In the genomic region with DNA sequence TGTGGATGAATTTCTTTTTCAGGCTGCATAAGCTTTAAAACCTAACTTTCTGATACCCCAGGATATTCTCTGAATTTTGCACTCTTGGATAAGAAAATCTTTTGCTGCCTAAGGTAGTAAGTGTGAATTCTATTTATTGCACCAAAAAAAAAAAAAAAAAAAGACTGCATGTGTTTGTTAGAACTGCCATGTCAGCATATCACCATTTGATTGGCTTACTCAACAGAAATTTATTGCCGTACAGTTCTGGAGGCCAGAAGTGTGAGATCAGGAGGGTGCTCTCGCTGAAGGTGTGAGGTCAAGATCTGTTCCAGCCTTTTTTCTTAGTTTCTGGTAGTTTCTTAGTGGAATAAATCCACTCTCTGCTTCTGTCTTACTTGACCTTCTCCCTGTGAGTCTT, we compare ENCODE assay signal across 30 cellular contexts.
"Had no signal": no experiment of that assay in that cellular context is flagged by ENCODE, and none has a peak within 500 bp of the region (broad histone marks: within the 10 kb centered on the region; RNA-seq: fewer than 3 reads in every experiment).

No MANE protein-coding gene starts in this region.

- H3K4me3 ChIP-seq: ascending aorta, cardiac muscle cell had no signal

- H3K9me3 ChIP-seq: ascending aorta had no signal

- H3K36me3 ChIP-seq: ascending aorta, cardiac muscle cell had no signal

- H3K27me3 ChIP-seq: ascending aorta, cardiac muscle cell had no signal

- H3K27ac ChIP-seq: ascending aorta, VCaP had no signal

- ATAC-seq: activated CD8-positive, alpha-beta T cell treated with anti-CD3 and anti-CD28 coated beads for 36 hours; activated naive CD8-positive, alpha-beta T cell treated with anti-CD3 and anti-CD28 coated beads, Interleukin-2, amount 50 U/mL, for 24 hours; activated T-cell treated with anti-CD3 and anti-CD28 coated beads, Interleukin-2, amount 50 U/mL, for 4 hours had no signal

- H3K4me1 ChIP-seq: ascending aorta had no signal

- DNase-seq: activated B cell treated with CpG ODN at 0.5 μM for 24 hours; activated CD4-positive, alpha-beta memory T cell treated with anti-CD3 and anti-CD28 coated beads for 36 hours; activated CD4-positive, alpha-beta T cell treated with anti-CD3 and anti-CD28 coated beads for 4 hours; activated CD4-positive, alpha-beta T cell treated with anti-CD3 and anti-CD28 coated beads, Interleukin-2, amount 10 ng/mL, durations not matched to agents 24 days and 14 days; activated CD4-positive, alpha-beta T cell treated with anti-CD3 and anti-CD28 coated beads, Interleukin-2, amount 50 U/mL, for 1 hour; activated CD4-positive, alpha-beta T cell treated with anti-CD3 and anti-CD28 coated beads, Interleukin-2, amount 50 U/mL, for 4 hours; activated CD4-positive, CD25-positive, alpha-beta regulatory T cell treated with anti-CD3 and anti-CD28 coated beads, Interleukin-2, amount 50 U/mL, for 72 hours; activated CD8-positive, alpha-beta memory T cell treated with anti-CD3 and anti-CD28 coated beads, Interleukin-2, amount 50 U/mL, for 4 hours; activated CD8-positive, alpha-beta T cell treated with anti-CD3 and anti-CD28 coated beads for 36 hours; activated effector memory CD4-positive, alpha-beta T cell treated with Interleukin-2 at 50 U/mL for 16 hours; activated gamma-delta T cell; activated naive CD4-positive, alpha-beta T cell treated with anti-CD3 and anti-CD28 coated beads, Interleukin-2, amount 10 ng/mL, durations not matched to agents 7 days and 5 days; activated naive CD4-positive, alpha-beta T cell treated with Interleukin-2 at 50 U/mL for 16 hours; activated naive CD8-positive, alpha-beta T cell treated with anti-CD3 and anti-CD28 coated beads, Interleukin-2, amount 10 ng/mL, durations not matched to agents 7 days and 5 days; activated naive CD8-positive, alpha-beta T cell treated with anti-CD3 and anti-CD28 coated beads, Interleukin-2, amount 50 U/mL, for 24 hours; activated T-cell treated with anti-CD3 and anti-CD28 coated beads for 4 hours; activated T-cell treated with anti-CD3 and anti-CD28 coated beads, Interleukin-2, amount 50 U/mL, for 1 hour; activated T-cell treated with anti-CD3 and anti-CD28 coated beads, Interleukin-2, amount 50 U/mL, for 4 hours; amygdala; anterior cingulate cortex; caudate nucleus; cerebellar nuclear complex; T-helper 1 cell; T-helper 2 cell; T-helper 9 cell had no signal

- FAIRE-seq: bronchial epithelial cell, TTC549 had no signal
